Comparison of ENCODE assay signal across 16 cellular contexts in the genomic region with DNA sequence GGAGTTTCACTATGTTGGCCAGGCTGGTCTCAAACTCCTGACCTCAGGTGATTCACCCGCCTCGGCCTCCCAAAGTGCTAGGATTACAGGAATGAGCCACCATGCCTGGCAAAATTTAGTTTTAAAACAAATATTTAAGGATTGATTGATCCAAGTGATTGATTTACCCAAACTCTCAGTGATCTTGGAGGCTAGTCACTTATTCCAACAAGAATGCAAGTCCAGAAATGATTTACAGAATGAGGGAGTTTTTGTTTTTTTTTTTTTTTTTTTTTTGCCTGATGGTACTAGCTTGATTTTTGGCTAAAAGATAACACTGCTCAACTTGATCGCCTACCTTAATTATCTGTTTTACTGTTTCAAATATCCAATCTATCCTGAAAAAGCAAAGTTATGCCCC. TPM values are rescaled to one million over a fixed set of nuclear protein-coding genes. Genes with fewer than 3 reads are reported as not detected.
DNase-seq lines count a peak whose midpoint lies in the region; ATAC-seq and TF ChIP-seq lines count a peak whose summit lies in the region.
"Had no signal": no experiment of that assay in that cellular context is flagged by ENCODE, and none has a peak within 500 bp of the region (broad histone marks: within the 10 kb centered on the region; RNA-seq: fewer than 3 reads in every experiment).

No MANE protein-coding gene starts in this region.

- H3K36me3 ChIP-seq in body of pancreas (replicated peaks in 1 of 2; ENCODE audit: insufficient read depth in 1 of 2, low read depth in 2 of 2) (no peaks in the 10 kb centered on the region), mesenchymal stem cell (ENCODE audit: control insufficient read depth in 1 of 2, insufficient read depth in 2 of 2, low read depth in 1 of 2, low read length in 2 of 2) (peaks cover 0 to 46% of the 10 kb centered on the region in 2 experiments)

- H2BK5ac ChIP-seq in mesenchymal stem cell (ENCODE audit: low read depth, low read length, poor library complexity, severe bottlenecking) = no peak overlapping the region

- H3K4ac ChIP-seq in mesenchymal stem cell (ENCODE audit: low read depth in 1 of 2, low read length in 2 of 2) = no peak overlapping the region

- no peaks in the 10 kb centered on the region for H3K9me3 Mint-ChIP-seq in Calu3 (ENCODE audit: low read depth, unreplicated experiment)
- H3K9me3 Mint-ChIP-seq: CD8-positive, alpha-beta T cell; HFFc6 had no signal

- BruUV-seq in Calu3 (replicated peaks; lab: Mats Ljungman, UMichigan) = no TSS peak

- peak overlapping the region in 2 of 4 donors; percentile 36 to 54 for H3K27ac ChIP-seq in body of pancreas
- H3K27ac ChIP-seq in mesenchymal stem cell (ENCODE audit: low read length, poor library complexity, severe bottlenecking) = peak overlapping the region; percentile 8
- H3K27ac ChIP-seq: A549 had no signal

- peaks cover 32% of the 10 kb centered on the region for H3K4me1 Mint-ChIP-seq in Calu3 (ENCODE audit: low read depth, unreplicated experiment)
- H3K4me1 Mint-ChIP-seq: CD14-positive monocyte had no signal

- H2AK5ac ChIP-seq in mesenchymal stem cell (ENCODE audit: low read length, severe bottlenecking) = no peak overlapping the region

- WGBS in body of pancreas, 2 donors = 43 to 45% methylated on average over 3 of the region's 3 CpGs
- WGBS in mesenchymal stem cell = 100% methylated on average over 2 of the region's 3 CpGs

- H3K4me3 ChIP-seq in body of pancreas (no peak overlapping the region), mesenchymal stem cell (ENCODE audit: insufficient read depth in 1 of 2, low read depth in 1 of 2, low read length in 2 of 2) (no peak overlapping the region)
- H3K4me3 ChIP-seq: A549 had no signal

- no peak for TF ChIP-seq POLR2A in body of pancreas (IDR thresholded peaks at IDR 0.05)

- no peak overlapping the region for H3K23ac ChIP-seq in mesenchymal stem cell (ENCODE audit: low read length in 2 of 2)

- no peak overlapping the region for H3K9ac ChIP-seq in mesenchymal stem cell (ENCODE audit: low read length)

- H3K18ac ChIP-seq in mesenchymal stem cell (ENCODE audit: low read depth in 1 of 2, low read length in 2 of 2) = no peak overlapping the region

- peak; percentile 31 for ATAC-seq in body of pancreas
- ATAC-seq: A549; CD8-positive, alpha-beta T cell; HepG2 had no signal

- no peaks in the 10 kb centered on the region for H3K27me3 Mint-ChIP-seq in Calu3 (ENCODE audit: unreplicated experiment)

- H3K9me3 ChIP-seq in body of pancreas (no peaks in the 10 kb centered on the region), mesenchymal stem cell (ENCODE audit: control insufficient read depth, low read length) (no peaks in the 10 kb centered on the region)
- H3K9me3 ChIP-seq: A549 had no signal

- peaks cover 8% of the 10 kb centered on the region for H3K36me3 Mint-ChIP-seq in Calu3 (ENCODE audit: insufficient read depth, unreplicated experiment)
- H3K36me3 Mint-ChIP-seq: CD14-positive monocyte; CD8-positive, alpha-beta T cell had no signal

- TF ChIP-seq CTCF in Calu3 (IDR thresholded peaks at IDR 0.05; ENCODE audit: unreplicated experiment) (no peak), body of pancreas (IDR thresholded peaks at IDR 0.05) (no peak)

- intact Hi-C loops in Calu3 (cut with micrococcal nuclease; ENCODE audit: unreplicated experiment) (loop anchor here (10.0 kb wide), 1 partner anchor 48 kb away; no protein-coding TSS in a partner anchor), body of pancreas (cut with DNase I) (no loop called here)

- H4K8ac ChIP-seq in mesenchymal stem cell (ENCODE audit: low read length) = no peak overlapping the region

- CTCF ChIA-PET in Calu3 (lab: Charles Lee) = interaction anchor here (0.6 kb wide), 1 partner anchor 622 kb away, joined by 4 read pairs; no protein-coding TSS in a partner anchor

- H3K27ac Mint-ChIP-seq in Calu3 (ENCODE audit: unreplicated experiment) = peak overlapping the region; percentile 62
- H3K27ac Mint-ChIP-seq: CD14-positive monocyte; CD8-positive, alpha-beta T cell; HFFc6 had no signal

- no peak overlapping the region for H2BK120ac ChIP-seq in mesenchymal stem cell (ENCODE audit: low read depth, low read length)

- H3K4me1 ChIP-seq in body of pancreas (peaks cover 8% of the 10 kb centered on the region), mesenchymal stem cell (ENCODE audit: control insufficient read depth, insufficient read depth, low read depth, low read length) (peaks cover 3% of the 10 kb centered on the region)
- H3K4me1 ChIP-seq: A549 had no signal

- no peak overlapping the region for H3K4me3 Mint-ChIP-seq in Calu3 (ENCODE audit: low read depth, unreplicated experiment)
- H3K4me3 Mint-ChIP-seq: CD14-positive monocyte; CD8-positive, alpha-beta T cell; HFFc6 had no signal

- no peak overlapping the region for H2BK15ac ChIP-seq in mesenchymal stem cell (ENCODE audit: low read depth, poor library complexity, severe bottlenecking)

- no peak overlapping the region for H2AFZ ChIP-seq in mesenchymal stem cell (ENCODE audit: low read depth, low read length)

- H3K4me2 ChIP-seq in mesenchymal stem cell (ENCODE audit: low read length, poor library complexity, severe bottlenecking) = no peak overlapping the region
- H3K4me2 ChIP-seq: A549 had no signal

- no peaks in the 10 kb centered on the region for H3K79me1 ChIP-seq in mesenchymal stem cell (replicated peaks; ENCODE audit: low read length, poor library complexity, severe bottlenecking)

- DNase-seq in Calu3 (no peak), body of pancreas (no peak), mesenchymal stem cell (no peak), NCI-H526 treated with DMSO at 0.1 percent for 48 hours (lab: John Stamatoyannopoulos, UW) (no peak), islet precursor cell (no peak), NCI-H146 treated with DMSO at 0.1 percent for 48 hours (lab: John Stamatoyannopoulos, UW; ENCODE audit: unreplicated experiment) (no peak)
- DNase-seq: CD8-positive, alpha-beta T cell; COR-L47; DMS53; HCEC 1CT; HFFc6 had no signal

- no peak overlapping the region for H3K14ac ChIP-seq in mesenchymal stem cell (ENCODE audit: low read length in 2 of 2)

- H3K27me3 ChIP-seq in body of pancreas (no peaks in the 10 kb centered on the region), mesenchymal stem cell (ENCODE audit: control insufficient read depth in 1 of 2, insufficient read depth in 1 of 2, low read length in 2 of 2) (peaks cover 4 to 6% of the 10 kb centered on the region in 2 experiments)

- no peak overlapping the region for H4K91ac ChIP-seq in mesenchymal stem cell (ENCODE audit: low read length)

- H2BK12ac ChIP-seq in mesenchymal stem cell (ENCODE audit: low read length in 2 of 2) = no peak overlapping the region

RNA-seq across cellular contexts. Expression of gene TEX26, which starts 5.7 kb away (rescaled TPM):
- total RNA-seq in Calu3 (2022) = not detected in 2 replicates
- total RNA-seq in body of pancreas = not detected
- 0.11 TPM for polyA plus RNA-seq in mesenchymal stem cell (2013, experiment 1 of 2)
- polyA plus RNA-seq in mesenchymal stem cell (2013, experiment 2 of 2) = 0.16 TPM
- total RNA-seq: CD8-positive, alpha-beta T cell; H4; HepG2; HFFc6 had no signal
- polyA plus RNA-seq: A549, BJ, CD14-positive monocyte, HepG2 had no signal

RNA-seq across cellular contexts. Expression of gene MEDAG, which starts 20.7 kb away (rescaled TPM):
- 1.6 and 2.3 TPM in 2 replicates for total RNA-seq in Calu3 (2022)
- total RNA-seq in body of pancreas = 10 to 100 TPM in 1 of 2 donors, 1 to 10 TPM in 1; 7.8 to 36.6 TPM
- 1.5 TPM for polyA plus RNA-seq in mesenchymal stem cell (2013, experiment 1 of 2)
- 1.6 TPM for polyA plus RNA-seq in mesenchymal stem cell (2013, experiment 2 of 2)
- total RNA-seq: CD8-positive, alpha-beta T cell; H4; HepG2 had no signal
- polyA plus RNA-seq: CD14-positive monocyte, HepG2 had no signal
